ENCODE assay signal across 14 cellular contexts in genomic region chr9:36316629-36317317, GRCh38. TPM values are rescaled to one million over a fixed set of nuclear protein-coding genes. Genes with fewer than 3 reads are reported as not detected.
DNase-seq lines count a peak whose midpoint lies in the region; ATAC-seq and FAIRE-seq lines count a peak whose summit lies in the region.
"Had no signal": no experiment of that assay in that cellular context is flagged by ENCODE, and none has a peak within 500 bp of the region (broad histone marks: within the 10 kb centered on the region; RNA-seq: fewer than 3 reads in every experiment).

No MANE protein-coding gene starts in this region.

- DNase-seq in COLO829 (ENCODE audit: low spot score) (peak; percentile 92), anterior cingulate cortex (lab: John Stamatoyannopoulos, UW) (peak in 51 of 58 donors; percentile 23 to 92 (median 67)), hippocampal formation (lab: John Stamatoyannopoulos, UW) (peak; percentile 79 to 92), posterior cingulate gyrus (peak in 9 of 10 donors; percentile 36 to 95 (median 63)), GM19239 (ENCODE audit: insufficient read length, low spot score) (no peak), SK-N-DZ (ENCODE audit: low spot score) (no peak), iPS-NIHi7 (ENCODE audit: extremely low spot score) (no peak)
- DNase-seq: activated CD4-positive, CD25-positive, alpha-beta regulatory T cell; activated T-cell treated with anti-CD3 and anti-CD28 coated beads, Interleukin-2, amount 50 U/mL, for 24 hours; AML-193; naive thymus-derived CD8-positive, alpha-beta T cell; NCI-H146; NK-92 treated with Interleukin-12 subunit alpha and Interleukin-12 subunit beta, amount 100 ng/mL, for 24 hours had no signal

- ATAC-seq in HG03108 (IDR thresholded peaks at IDR 0.05; ENCODE audit: unreplicated experiment): no peak
- ATAC-seq: naive thymus-derived CD8-positive, alpha-beta T cell had no signal

- intact Hi-C loops in posterior cingulate gyrus (cut with DNase I): no loop called here

- FAIRE-seq in GM19239 (lab: Jason Lieb, UNC): no peak

RNA-seq across cellular contexts. Expression of gene GNE, which starts 58.5 kb away (rescaled TPM):
- polyA plus RNA-seq in SK-N-DZ (2014; cell fraction: cytosol; rRNA removed): 29.7 and 31.4 TPM in 2 replicates
- 11.2 and 13.3 TPM in 2 replicates for polyA plus RNA-seq in SK-N-DZ (2014; cell fraction: nucleus; rRNA removed)

Comparison
In these comparisons a context has a peak if more than half of its experiments do, and no peak if none do; other contexts are left out.
1. DNase-seq: peak in COLO829 (single experiment), anterior cingulate cortex (51 of 58), hippocampal formation (2 of 2) and posterior cingulate gyrus (9 of 10); none in GM19239 (single experiment), SK-N-DZ (single experiment) and iPS-NIHi7 (single experiment).